ENCODE assay signal across 19 cellular contexts in the genomic region with DNA sequence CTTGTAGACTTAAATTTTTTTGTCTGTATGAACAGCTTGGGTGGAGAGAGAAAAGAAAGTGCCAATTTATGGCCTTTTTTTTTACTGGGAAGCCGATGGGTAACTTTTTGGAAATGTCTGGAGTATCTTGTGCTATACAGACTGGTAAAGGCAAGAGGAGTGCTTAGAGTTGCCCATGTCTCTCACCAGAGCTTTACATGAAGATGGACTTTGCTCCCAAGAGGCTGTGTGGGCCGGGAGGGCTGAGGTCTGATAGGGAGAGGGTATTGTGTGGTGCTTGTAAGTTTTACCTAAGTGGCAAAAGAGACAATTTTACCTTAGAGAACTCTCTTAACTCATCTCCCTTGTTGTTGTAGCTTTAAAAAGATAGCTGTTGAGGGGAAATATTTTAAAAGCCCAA.
DNase-seq lines count a peak whose midpoint lies in the region; ATAC-seq and TF ChIP-seq lines count a peak whose summit lies in the region.
"Had no signal": no experiment of that assay in that cellular context is flagged by ENCODE, and none has a peak within 500 bp of the region (broad histone marks: within the 10 kb centered on the region; RNA-seq: fewer than 3 reads in every experiment).

No MANE protein-coding gene starts in this region.

- H3K9me3 ChIP-seq in heart right ventricle (no peaks in the 10 kb centered on the region), right atrium auricular region (no peaks in the 10 kb centered on the region), endodermal cell (ENCODE audit: control insufficient read depth, low read length) (no peaks in the 10 kb centered on the region), mucosa of descending colon (no peaks in the 10 kb centered on the region), upper lobe of left lung (no peaks in the 10 kb centered on the region), aorta (ENCODE audit: control insufficient read depth, low read length) (no peaks in the 10 kb centered on the region)
- H3K9me3 ChIP-seq: ovary, vagina had no signal

- no peaks in the 10 kb centered on the region for H3K27me3 Mint-ChIP-seq in endodermal cell (ENCODE audit: insufficient read depth)
- H3K27me3 Mint-ChIP-seq: IgD-negative memory B cell; stimulated activated naive CD8-positive, alpha-beta T cell treated with anti-CD3 and anti-CD28 coated beads, Interleukin-15, Interleukin-2, amounts not matched to agents 100 ng/mL and 50 ng/mL, for 24 hours; T-helper 17 cell had no signal

- peak overlapping the region in 9 of 10 donors; percentile 20 to 71 (median 62) for H3K27ac ChIP-seq in heart right ventricle
- peak overlapping the region in 1 of 2 donors; percentile 48 for H3K27ac ChIP-seq in right atrium auricular region
- H3K27ac ChIP-seq in endodermal cell (ENCODE audit: low read depth, low read length), result no peak overlapping the region
- peak overlapping the region; percentile 40 to 81 (median 66) for H3K27ac ChIP-seq in upper lobe of left lung
- no peak overlapping the region for H3K27ac ChIP-seq in aorta (ENCODE audit: low read depth in 1 of 2, low read length in 2 of 2)
- H3K27ac ChIP-seq: ovary, vagina had no signal

- TF ChIP-seq EP300 in upper lobe of left lung (IDR thresholded peaks at IDR 0.05), result no peak

- TF ChIP-seq CTCF in heart right ventricle (IDR thresholded peaks at IDR 0.05) (no peak), right atrium auricular region (IDR thresholded peaks at IDR 0.05) (no peak), endodermal cell (conservative IDR thresholded peaks at IDR 0.05) (no peak), mucosa of descending colon (IDR thresholded peaks at IDR 0.05) (no peak), upper lobe of left lung (IDR thresholded peaks at IDR 0.05) (no peak)

- ATAC-seq in heart right ventricle (peak in 1 of 8 donors; percentile 10), mucosa of descending colon (peak; percentile 65), upper lobe of left lung (ENCODE audit: low FRiP score in 2 of 2) (no peak), aorta (ENCODE audit: low FRiP score) (no peak)
- ATAC-seq in stimulated activated naive CD8-positive, alpha-beta T cell treated with anti-CD3 and anti-CD28 coated beads, Interleukin-15, Interleukin-2, amounts not matched to agents 100 U/mL and 50 U/mL, for 24 hours, result no peak
- ATAC-seq: T-helper 17 cell had no signal

- H3K36me3 Mint-ChIP-seq in endodermal cell (ENCODE audit: low read depth), result no peaks in the 10 kb centered on the region

- WGBS in heart right ventricle, 2 donors, result 66 to 79% methylated on average over 2 of the region's 2 CpGs
- WGBS in endodermal cell (ENCODE audit: insufficient coverage in 1 of 2, insufficient read length in 1 of 2), 2 experiments, result 65 to 100% methylated on average over 1 to 2 of the region's 2 CpGs
- WGBS in upper lobe of left lung, 2 donors, result 60 to 61% methylated on average over 2 of the region's 2 CpGs
- WGBS in aorta, 2 donors, result 66 to 86% methylated on average over 2 of the region's 2 CpGs

- intact Hi-C loops in heart right ventricle (cut with DNase I) (no loop called here), mucosa of descending colon (cut with DNase I, micrococcal nuclease) (no loop called here), aorta (cut with DNase I) (no loop called here)

- no peak overlapping the region for H3K4me3 Mint-ChIP-seq in endodermal cell
- H3K4me3 Mint-ChIP-seq: HFFc6; IgD-negative memory B cell; stimulated activated naive CD8-positive, alpha-beta T cell treated with anti-CD3 and anti-CD28 coated beads, Interleukin-15, Interleukin-2, amounts not matched to agents 100 ng/mL and 50 ng/mL, for 24 hours; T-helper 17 cell had no signal

- H3K27me3 ChIP-seq in heart right ventricle (no peaks in the 10 kb centered on the region), right atrium auricular region (no peaks in the 10 kb centered on the region), endodermal cell (ENCODE audit: control insufficient read depth, insufficient read depth, low read length, poor library complexity, severe bottlenecking) (no peaks in the 10 kb centered on the region), upper lobe of left lung (no peaks in the 10 kb centered on the region), aorta (ENCODE audit: control insufficient read depth in 1 of 2, insufficient read depth in 2 of 2, low read length in 1 of 2) (no peaks in the 10 kb centered on the region)
- H3K27me3 ChIP-seq: ovary, vagina had no signal

- no peaks in the 10 kb centered on the region for H3K9me3 Mint-ChIP-seq in endodermal cell
- H3K9me3 Mint-ChIP-seq: HFFc6; IgD-negative memory B cell; stimulated activated naive CD8-positive, alpha-beta T cell treated with anti-CD3 and anti-CD28 coated beads, Interleukin-15, Interleukin-2, amounts not matched to agents 100 ng/mL and 50 ng/mL, for 24 hours had no signal

- H3K4me3 ChIP-seq in heart right ventricle, result no peak overlapping the region
- no peak overlapping the region for H3K4me3 ChIP-seq in right atrium auricular region
- peak overlapping the region; percentile 46 for H3K4me3 ChIP-seq in endodermal cell (ENCODE audit: low read length)
- H3K4me3 ChIP-seq in mucosa of descending colon, result no peak overlapping the region
- H3K4me3 ChIP-seq in upper lobe of left lung, result no peak overlapping the region
- no peak overlapping the region for H3K4me3 ChIP-seq in aorta (ENCODE audit: low read length in 2 of 2)
- H3K4me3 ChIP-seq: ovary, vagina had no signal

- no peak overlapping the region for H3K9ac ChIP-seq in endodermal cell (ENCODE audit: extremely low read depth, low read length, poor library complexity, severe bottlenecking)

- TF ChIP-seq POLR2A in upper lobe of left lung (IDR thresholded peaks at IDR 0.05), result no peak

- H3K4me1 Mint-ChIP-seq in endodermal cell, result peaks cover 34% of the 10 kb centered on the region

- DNase-seq in heart right ventricle, result no peak
- no peak for DNase-seq in right atrium auricular region (ENCODE audit: low spot score)
- no peak for DNase-seq in endodermal cell
- no peak for DNase-seq in mucosa of descending colon
- no peak for DNase-seq in upper lobe of left lung
- no peak for DNase-seq in AML-193 (lab: John Stamatoyannopoulos, UW)
- DNase-seq in stimulated activated naive CD8-positive, alpha-beta T cell treated with anti-CD3 and anti-CD28 coated beads, Interleukin-15, Interleukin-2, amounts not matched to agents 100 U/mL and 50 U/mL, for 24 hours, result no peak
- no peak for DNase-seq in aorta
- DNase-seq: activated CD4-positive, alpha-beta T cell treated with anti-CD3 and anti-CD28 coated beads for 1 hour; activated gamma-delta T cell treated with Interleukin-2 at 50 U/mL for 16 hours; HFFc6; NCI-H1092; NCI-H2171 treated with DMSO at 0.1 percent for 48 hours; NK-92 treated with Interleukin-12 subunit alpha and Interleukin-12 subunit beta, amount 100 ng/mL, for 24 hours; ovary; T-helper 17 cell had no signal

- peaks cover 0 to 63% (median 31%) of the 10 kb centered on the region in 9 donors for H3K4me1 ChIP-seq in heart right ventricle
- peaks cover 0 to 5% of the 10 kb centered on the region in 2 donors for H3K4me1 ChIP-seq in right atrium auricular region
- H3K4me1 ChIP-seq in endodermal cell (ENCODE audit: control insufficient read depth, insufficient read depth, low read length), result no peaks in the 10 kb centered on the region
- H3K4me1 ChIP-seq in mucosa of descending colon (ENCODE audit: low read depth), result peaks cover 3% of the 10 kb centered on the region
- peaks cover 11 to 29% (median 17%) of the 10 kb centered on the region in 4 donors for H3K4me1 ChIP-seq in upper lobe of left lung
- H3K4me1 ChIP-seq in aorta (ENCODE audit: control insufficient read depth in 1 of 2, insufficient read depth in 2 of 2, low read length in 2 of 2), result no peaks in the 10 kb centered on the region
- H3K4me1 ChIP-seq: vagina had no signal

- H3K27ac Mint-ChIP-seq in endodermal cell, result peak overlapping the region; percentile 18
- H3K27ac Mint-ChIP-seq: HFFc6; IgD-negative memory B cell; stimulated activated naive CD8-positive, alpha-beta T cell treated with anti-CD3 and anti-CD28 coated beads, Interleukin-15, Interleukin-2, amounts not matched to agents 100 ng/mL and 50 ng/mL, for 24 hours; T-helper 17 cell had no signal

- H3K36me3 ChIP-seq in heart right ventricle (no peaks in the 10 kb centered on the region), right atrium auricular region (no peaks in the 10 kb centered on the region), endodermal cell (ENCODE audit: control insufficient read depth, insufficient read depth, low read length) (no peaks in the 10 kb centered on the region), mucosa of descending colon (ENCODE audit: low read depth) (no peaks in the 10 kb centered on the region), upper lobe of left lung (no peaks in the 10 kb centered on the region), aorta (ENCODE audit: control insufficient read depth in 1 of 2, insufficient read depth in 2 of 2, low read length in 1 of 2) (no peaks in the 10 kb centered on the region)
- H3K36me3 ChIP-seq: ovary, vagina had no signal

Comparison
In these comparisons a context has a peak if more than half of its experiments do, and no peak if none do; other contexts are left out.
1. H3K27ac ChIP-seq: peak in heart right ventricle (9 of 10) and upper lobe of left lung (4 of 4); none in endodermal cell (single experiment) and aorta (0 of 2).